In genomic region chr20:63009988-63010769, GRCh38 we compare ENCODE assay signal across 1 cellular context.
TF ChIP-seq lines count a peak whose summit lies in the region.

No MANE protein-coding gene starts in this region.

TF ChIP-seq in WTC11, 78 proteins besides CTCF, POLR2A, EP300 and RAD21 (continued from another document):
- no peak for TF ChIP-seq ZNF512 (CRISPR knock-in tag; IDR thresholded peaks at IDR 0.05; ENCODE audit: borderline replicate concordance)
- TF ChIP-seq TP53 (CRISPR knock-in tag; IDR thresholded peaks at IDR 0.05), result no peak
- no peak for TF ChIP-seq OVOL2 (CRISPR knock-in tag; IDR thresholded peaks at IDR 0.05; ENCODE audit: borderline replicate concordance)
